8 cellular contexts compared by ENCODE assay signal in genomic region chr3:44338828-44339127, GRCh38. TPM values are rescaled to one million over a fixed set of nuclear protein-coding genes. Genes with fewer than 3 reads are reported as not detected.
DNase-seq lines count a peak whose midpoint lies in the region; ATAC-seq and TF ChIP-seq lines count a peak whose summit lies in the region.

No MANE protein-coding gene starts in this region.

- peaks cover 20% of the 10 kb centered on the region for H3K36me3 Mint-ChIP-seq in activated T-cell treated with anti-CD3 and anti-CD28 coated beads, Interleukin-2, amount 50 U/mL, for 24 hours (ENCODE audit: low read depth)

- no peaks in the 10 kb centered on the region for H3K9me3 Mint-ChIP-seq in activated T-cell treated with anti-CD3 and anti-CD28 coated beads, Interleukin-2, amount 50 U/mL, for 24 hours

- TF ChIP-seq CTCF in ascending aorta (IDR thresholded peaks at IDR 0.05) (no peak), right lobe of liver (IDR thresholded peaks at IDR 0.05) (no peak), tibial nerve (IDR thresholded peaks at IDR 0.05) (peak in 1 of 5 experiments; percentile 19), GM13977 (IDR thresholded peaks at IDR 0.05; ENCODE audit: extremely low read depth, insufficient read depth, missing control alignments) (no peak)

- peak; percentile 5 for TF ChIP-seq POLR2A in right lobe of liver (IDR thresholded peaks at IDR 0.05)
- no peak for TF ChIP-seq POLR2A in tibial nerve (IDR thresholded peaks at IDR 0.05)

- H3K4me1 ChIP-seq in ascending aorta: peaks cover 4 to 24% of the 10 kb centered on the region in 2 donors
- peaks cover 0 to 29% (median 6%) of the 10 kb centered on the region in 4 donors for H3K4me1 ChIP-seq in right lobe of liver
- H3K4me1 ChIP-seq in tibial nerve: peaks cover 0 to 28% (median 10%) of the 10 kb centered on the region in 4 donors

- intact Hi-C loops in ascending aorta (cut with DNase I): loop anchor here (1.0 to 5.0 kb wide), 6 partner anchors 17 to 716 kb away; partner anchors contain the start of genes ANO10, KIAA1143, KIF15 and TMEM42
- intact Hi-C loops in right lobe of liver (cut with DNase I): no loop called here

- in situ Hi-C loops in GM13977 (cut with MboI; ENCODE audit: low pct_unique_long_range_greater_than_20kb, low sequenced_read_pairs, unreplicated experiment): loop anchor here (25.0 kb wide), 1 partner anchor 574 kb away; no protein-coding TSS in a partner anchor

- H3K4me3 ChIP-seq in ascending aorta: peak overlapping the region; percentile 64 to 84
- H3K4me3 ChIP-seq in right lobe of liver: peak overlapping the region; percentile 75 to 88 (median 84)
- H3K4me3 ChIP-seq in tibial nerve: peak overlapping the region; percentile 45 to 73 (median 65)

- H3K27me3 Mint-ChIP-seq in activated T-cell treated with anti-CD3 and anti-CD28 coated beads, Interleukin-2, amount 50 U/mL, for 24 hours: peaks cover 5% of the 10 kb centered on the region

- H3K27ac ChIP-seq in ascending aorta: peak overlapping the region; percentile 94
- H3K27ac ChIP-seq in right lobe of liver: peak overlapping the region; percentile 98 to 99 (median 98)
- peak overlapping the region; percentile 93 to 98 (median 95) for H3K27ac ChIP-seq in tibial nerve

- H3K4me1 Mint-ChIP-seq in activated T-cell treated with anti-CD3 and anti-CD28 coated beads, Interleukin-2, amount 50 U/mL, for 24 hours (ENCODE audit: low read depth): peaks cover 29% of the 10 kb centered on the region

- peak overlapping the region; percentile 99 for H3K27ac Mint-ChIP-seq in activated T-cell treated with anti-CD3 and anti-CD28 coated beads, Interleukin-2, amount 50 U/mL, for 24 hours

- no peak for TF ChIP-seq EP300 in tibial nerve (IDR thresholded peaks at IDR 0.05)

- under 1% methylated on average over 15 of the region's 15 CpGs for WGBS in right lobe of liver (ENCODE audit: insufficient coverage, low coverage, low lambda C conversion rate, missing lambda C conversion rate)
- 0 to 1% methylated on average over 15 of the region's 15 CpGs for whole genome bisulfite sequencing in tibial nerve, 2 donors

- no peak for DNase-seq in activated T-cell treated with anti-CD3 and anti-CD28 coated beads, Interleukin-2, amount 50 U/mL, for 24 hours
- DNase-seq in activated T-cell treated with anti-CD3 and anti-CD28 coated beads for 4 hours: no peak
- DNase-seq in ascending aorta (ENCODE audit: low spot score in 2 of 2): no peak
- DNase-seq in right lobe of liver: no peak
- no peak for DNase-seq in tibial nerve (ENCODE audit: low spot score in 2 of 2)
- no peak for DNase-seq in GM13977 (ENCODE audit: low spot score)
- DNase-seq in NCI-H82 (lab: John Stamatoyannopoulos, UW): no peak

- H3K9me3 ChIP-seq in ascending aorta (no peaks in the 10 kb centered on the region), right lobe of liver (no peaks in the 10 kb centered on the region), tibial nerve (no peaks in the 10 kb centered on the region)

- no peaks in the 10 kb centered on the region for H3K27me3 ChIP-seq in ascending aorta
- no peaks in the 10 kb centered on the region for H3K27me3 ChIP-seq in right lobe of liver
- H3K27me3 ChIP-seq in tibial nerve: no peaks in the 10 kb centered on the region

- peak overlapping the region; percentile 98 for H3K4me3 Mint-ChIP-seq in activated T-cell treated with anti-CD3 and anti-CD28 coated beads, Interleukin-2, amount 50 U/mL, for 24 hours

- H3K36me3 ChIP-seq in ascending aorta (no peaks in the 10 kb centered on the region), right lobe of liver (no peaks in the 10 kb centered on the region), tibial nerve (no peaks in the 10 kb centered on the region)

- no peak for ATAC-seq in right lobe of liver
- no peak for ATAC-seq in HG02763 (IDR thresholded peaks at IDR 0.05; ENCODE audit: unreplicated experiment)

RNA-seq across cellular contexts. Expression of gene TCAIM, which starts 0.2 kb away (rescaled TPM):
- total RNA-seq in ascending aorta (17.0 TPM), right lobe of liver (10 to 100 TPM; 37.8 to 46.4 (median 40.1) TPM), tibial nerve (10 to 100 TPM; 24.1 to 41.3 (median 28.0) TPM)
